14 cellular contexts compared by ENCODE assay signal in genomic region chr17:57649731-57650484, GRCh38.
DNase-seq lines count a peak whose midpoint lies in the region; ATAC-seq, FAIRE-seq and TF ChIP-seq lines count a peak whose summit lies in the region.
"Had no signal": no experiment of that assay in that cellular context is flagged by ENCODE, and none has a peak within 500 bp of the region (broad histone marks: within the 10 kb centered on the region; RNA-seq: fewer than 3 reads in every experiment).

No MANE protein-coding gene starts in this region.

- H3K27ac Mint-ChIP-seq in GM23338: peak overlapping the region; percentile 85
- H3K27ac Mint-ChIP-seq: CD4-positive, alpha-beta T cell had no signal

- ATAC-seq in GM23338 (peak; percentile 77), HG03175 (IDR thresholded peaks at IDR 0.05; ENCODE audit: unreplicated experiment) (no peak), HG03457 (IDR thresholded peaks at IDR 0.05; ENCODE audit: unreplicated experiment) (no peak)
- ATAC-seq: heart right ventricle; stimulated activated naive CD8-positive, alpha-beta T cell treated with anti-CD3 and anti-CD28 coated beads, Interleukin-15, Interleukin-2, amounts not matched to agents 100 U/mL and 50 U/mL, for 24 hours had no signal

- H3K27me3 ChIP-seq in GM23338 (ENCODE audit: insufficient read depth): no peaks in the 10 kb centered on the region
- H3K27me3 ChIP-seq in neuronal stem cell (ENCODE audit: control insufficient read depth in 3 of 3, insufficient read depth in 3 of 3, low read depth in 1 of 3, low read length in 3 of 3): no peaks in the 10 kb centered on the region
- H3K27me3 ChIP-seq: heart right ventricle had no signal

- peak overlapping the region; percentile 35 for H2BK5ac ChIP-seq in neuronal stem cell (ENCODE audit: low read length)

- peaks cover 27% of the 10 kb centered on the region for H3K4me1 ChIP-seq in GM23338 (ENCODE audit: insufficient read depth)
- peaks cover 14 to 25% of the 10 kb centered on the region in 2 donors for H3K4me1 ChIP-seq in neuronal stem cell (ENCODE audit: control insufficient read depth in 2 of 2, insufficient read depth in 1 of 2, low read depth in 1 of 2, low read length in 2 of 2)
- H3K4me1 ChIP-seq: heart right ventricle had no signal

- WGBS in neuronal stem cell (ENCODE audit: extremely low coverage in 2 of 2, insufficient read length in 2 of 2, insufficient replicate concordance in 1 of 2), 2 donors: no CpG with 5 or more reads among the region's 8 CpGs

- no peaks in the 10 kb centered on the region for H3F3A ChIP-seq in GM23338 (replicated peaks; ENCODE audit: low read depth)

- no peak for FAIRE-seq in RCC 7860 (lab: Jason Lieb, UNC)

- H3K36me3 Mint-ChIP-seq in GM23338 (ENCODE audit: low read depth): no peaks in the 10 kb centered on the region

- H4K20me1 ChIP-seq in GM23338 (replicated peaks; ENCODE audit: insufficient read depth): no peaks in the 10 kb centered on the region

- H3K4me3 Mint-ChIP-seq in GM23338: peak overlapping the region; percentile 7; the same call in 1 of the 3 replicates
- H3K4me3 Mint-ChIP-seq: CD4-positive, alpha-beta T cell had no signal

- peak overlapping the region; percentile 53 for H3K18ac ChIP-seq in neuronal stem cell (ENCODE audit: low read length)

- no peak overlapping the region for H4K91ac ChIP-seq in neuronal stem cell (ENCODE audit: low read depth, low read length, poor library complexity)

- peak overlapping the region; percentile 21 for H3K14ac ChIP-seq in neuronal stem cell (ENCODE audit: low read length)

- no peak overlapping the region for H3K9ac ChIP-seq in neuronal stem cell (ENCODE audit: low read depth, low read length, poor library complexity)

- H2BK15ac ChIP-seq in neuronal stem cell (ENCODE audit: low read length): no peak overlapping the region

- H3K9me2 ChIP-seq in GM23338 (ENCODE audit: insufficient read depth): no peaks in the 10 kb centered on the region

- H4K8ac ChIP-seq in neuronal stem cell (ENCODE audit: low read depth, low read length): no peak overlapping the region

- H3K4me3 ChIP-seq in GM23338: peak overlapping the region; percentile 39
- no peak overlapping the region for H3K4me3 ChIP-seq in fibroblast of villous mesenchyme (ENCODE audit: low read depth, low read length)
- no peak overlapping the region for H3K4me3 ChIP-seq in neuronal stem cell (ENCODE audit: low read length in 2 of 2)
- H3K4me3 ChIP-seq: heart right ventricle, lung had no signal

- DNase-seq in GM23338 (ENCODE audit: low spot score) (peak; percentile 74), RCC 7860 (ENCODE audit: low spot score) (peak; percentile 20), fibroblast of villous mesenchyme (ENCODE audit: low read depth) (peak; percentile 9), neuronal stem cell (ENCODE audit: low spot score) (no peak), HT-29 (ENCODE audit: low spot score) (no peak), mesenteric fat pad (ENCODE audit: low spot score) (no peak)
- DNase-seq: activated naive CD4-positive, alpha-beta T cell treated with Interleukin-2 at 50 U/mL for 16 hours; CD4-positive, alpha-beta T cell; GDM1; heart right ventricle; stimulated activated naive CD8-positive, alpha-beta T cell treated with anti-CD3 and anti-CD28 coated beads, Interleukin-15, Interleukin-2, amounts not matched to agents 100 U/mL and 50 U/mL, for 24 hours had no signal

- H3K27ac ChIP-seq in GM23338 (ENCODE audit: low read depth) (peak overlapping the region; percentile 67), neuronal stem cell (replicated peaks; ENCODE audit: low read length) (peak overlapping the region; percentile 14)
- H3K27ac ChIP-seq: heart right ventricle had no signal

- H3K9me3 Mint-ChIP-seq in GM23338: no peaks in the 10 kb centered on the region
- H3K9me3 Mint-ChIP-seq: CD4-positive, alpha-beta T cell had no signal

- no peaks in the 10 kb centered on the region for H3K79me2 ChIP-seq in GM23338 (replicated peaks; ENCODE audit: insufficient read depth)

- H2AK5ac ChIP-seq in neuronal stem cell (ENCODE audit: low read depth, low read length): no peak overlapping the region

- no peak overlapping the region for H2BK120ac ChIP-seq in neuronal stem cell (ENCODE audit: low read depth, low read length)

- H3K27me3 Mint-ChIP-seq in GM23338 (ENCODE audit: insufficient read depth, low read depth, poor library complexity): peaks cover 2% of the 10 kb centered on the region
- H3K27me3 Mint-ChIP-seq: CD4-positive, alpha-beta T cell had no signal

- H3K4me2 ChIP-seq in GM23338 (peak overlapping the region; percentile 74), neuronal stem cell (ENCODE audit: insufficient read depth, low read length, poor library complexity, severe bottlenecking) (no peak overlapping the region)

- no peak overlapping the region for H3K4ac ChIP-seq in neuronal stem cell (ENCODE audit: low read length)

- H3K36me3 ChIP-seq in GM23338 (ENCODE audit: insufficient read depth): no peaks in the 10 kb centered on the region
- peaks cover 8 to 68% of the 10 kb centered on the region in 2 donors for H3K36me3 ChIP-seq in neuronal stem cell (replicated peaks in 1 of 2; ENCODE audit: control insufficient read depth in 2 of 2, insufficient read depth in 2 of 2, low read length in 2 of 2)

- peaks cover 5% of the 10 kb centered on the region for H3K79me1 ChIP-seq in neuronal stem cell (ENCODE audit: low read depth, low read length)

- peak overlapping the region; percentile 2 for H2BK12ac ChIP-seq in neuronal stem cell (ENCODE audit: low read length)

- no peaks in the 10 kb centered on the region for H3K9me3 ChIP-seq in neuronal stem cell (replicated peaks in 1 of 2; ENCODE audit: control insufficient read depth in 2 of 2, insufficient read depth in 1 of 2, low read depth in 1 of 2, low read length in 2 of 2)
- H3K9me3 ChIP-seq: heart right ventricle had no signal

- H3K23ac ChIP-seq in neuronal stem cell (ENCODE audit: low read depth, low read length, poor library complexity): no peak overlapping the region

- peaks cover 25% of the 10 kb centered on the region for H3K4me1 Mint-ChIP-seq in GM23338

- TF ChIP-seq CTCF in GM23338 (conservative IDR thresholded peaks at IDR 0.05; ENCODE audit: low read depth in 2 of 2): no peak
- no peak for TF ChIP-seq CTCF in fibroblast of villous mesenchyme (IDR thresholded peaks at IDR 0.05; ENCODE audit: insufficient read depth, low read depth, low read length)

- H2AFZ ChIP-seq in GM23338 (no peak overlapping the region), neuronal stem cell (ENCODE audit: low read length) (no peak overlapping the region)

TF ChIP-seq in GM23338, 12 proteins besides CTCF, POLR2A, EP300 and RAD21:
- TF ChIP-seq REST (IDR thresholded peaks at IDR 0.05; ENCODE audit: unreplicated experiment) (no peak), EZH2 (IDR thresholded peaks at IDR 0.05; ENCODE audit: low read depth, unreplicated experiment) (no peak), CREB1 (CRISPR knock-in tag; IDR thresholded peaks at IDR 0.05; ENCODE audit: low read depth) (no peak; the same call in 1 of the 2 replicates), NANOG (IDR thresholded peaks at IDR 0.05; ENCODE audit: borderline replicate concordance) (no peak), ZNF331 (CRISPR knock-in tag; IDR thresholded peaks at IDR 0.05; ENCODE audit: low read depth) (no peak), POLR2AphosphoS5 (IDR thresholded peaks at IDR 0.05; ENCODE audit: low read depth) (0 out of 2 replicates have a peak, but pooled peaks have one; percentile 16)

Comparison
In these comparisons a context has a peak if more than half of its experiments do, and no peak if none do; other contexts are left out.
1. DNase-seq: peak in GM23338 (single experiment), RCC 7860 (single experiment) and fibroblast of villous mesenchyme (single experiment); none in neuronal stem cell (single experiment), HT-29 (single experiment) and mesenteric fat pad (single experiment).